In genomic region chr19:47421844-47422395, GRCh38 we compare ENCODE assay signal across 1 cellular context.
TF ChIP-seq lines count a peak whose summit lies in the region.

No MANE protein-coding gene starts in this region.

TF ChIP-seq in HepG2, 621 proteins besides CTCF, POLR2A, EP300 and RAD21:
- TF ChIP-seq NPAS2 (CRISPR knock-in tag; IDR thresholded peaks at IDR 0.05; ENCODE audit: borderline replicate concordance) (no peak), NR3C1 (CRISPR knock-in tag; IDR thresholded peaks at IDR 0.05) (no peak), ZNF44 (CRISPR knock-in tag; IDR thresholded peaks at IDR 0.05) (no peak), ZBTB42 (CRISPR knock-in tag; IDR thresholded peaks at IDR 0.05) (no peak), ZBTB1 (CRISPR knock-in tag; IDR thresholded peaks at IDR 0.05; ENCODE audit: borderline replicate concordance) (no peak), ZNF839 (CRISPR knock-in tag; IDR thresholded peaks at IDR 0.05; ENCODE audit: borderline replicate concordance) (no peak), SNAI1 (CRISPR knock-in tag; IDR thresholded peaks at IDR 0.05; ENCODE audit: borderline replicate concordance) (no peak), SP4 (CRISPR knock-in tag; IDR thresholded peaks at IDR 0.05) (no peak), FLYWCH1 (CRISPR knock-in tag; IDR thresholded peaks at IDR 0.05) (no peak), MTF1 (CRISPR knock-in tag; IDR thresholded peaks at IDR 0.05) (no peak), ZBTB4 (CRISPR knock-in tag; IDR thresholded peaks at IDR 0.05; ENCODE audit: borderline replicate concordance) (no peak), EHMT2 (IDR thresholded peaks at IDR 0.05; ENCODE audit: borderline replicate concordance, low read depth, low read length) (no peak), ADNP (CRISPR knock-in tag; IDR thresholded peaks at IDR 0.05) (no peak), STAT5B (CRISPR knock-in tag; IDR thresholded peaks at IDR 0.05) (no peak), POGK (CRISPR knock-in tag; conservative IDR thresholded peaks at IDR 0.05) (no peak), NR0B2 (CRISPR knock-in tag; IDR thresholded peaks at IDR 0.05) (no peak), ZMYM4 (CRISPR knock-in tag; IDR thresholded peaks at IDR 0.05) (no peak), ZNF343 (CRISPR knock-in tag; IDR thresholded peaks at IDR 0.05) (no peak), ZBTB46 (CRISPR knock-in tag; IDR thresholded peaks at IDR 0.05; ENCODE audit: borderline replicate concordance) (no peak)
